9 cellular contexts compared by ENCODE assay signal in genomic region chr15:91268510-91268909, GRCh38.
DNase-seq lines count a peak whose midpoint lies in the region; ATAC-seq and TF ChIP-seq lines count a peak whose summit lies in the region.
"Had no signal": no experiment of that assay in that cellular context is flagged by ENCODE, and none has a peak within 500 bp of the region (broad histone marks: within the 10 kb centered on the region; RNA-seq: fewer than 3 reads in every experiment).

No MANE protein-coding gene starts in this region.

- H3K27me3 ChIP-seq in SU-DHL-6 (ENCODE audit: low read length), result no peaks in the 10 kb centered on the region

- POLR2A ChIA-PET in HEK293 (lab: Yijun Ruan, JAX), result interaction anchor here (1.6 kb wide), 1 partner anchor 313 kb away, joined by 3 read pairs; no protein-coding TSS in a partner anchor

- H3K9me3 Mint-ChIP-seq in Calu3 (ENCODE audit: low read depth, unreplicated experiment), result no peaks in the 10 kb centered on the region

- BruUV-seq in Calu3 (replicated peaks; lab: Mats Ljungman, UMichigan), result no TSS peak

- intact Hi-C loops in Calu3 (cut with micrococcal nuclease; ENCODE audit: unreplicated experiment), result no loop called here

- H3K4me1 ChIP-seq in HEK293 (ENCODE audit: control insufficient read depth, insufficient read depth, low read length), result no peaks in the 10 kb centered on the region

- H3K36me3 Mint-ChIP-seq in Calu3 (ENCODE audit: insufficient read depth, unreplicated experiment), result no peaks in the 10 kb centered on the region

- H3K9me2 ChIP-seq in SU-DHL-6 (replicated peaks; ENCODE audit: insufficient read depth, low read length), result no peaks in the 10 kb centered on the region

- H4K20me1 ChIP-seq in SU-DHL-6 (ENCODE audit: low read depth, low read length), result no peaks in the 10 kb centered on the region

- CTCF ChIA-PET in HEK293 (lab: Yijun Ruan, JAX), result interaction anchor here (0.6 to 2.8 kb wide), 16 partner anchors 11 to 683 kb away, joined by 3 to 39 read pairs (median 4); partner anchors contain the start of gene HDDC3
- CTCF ChIA-PET in Calu3 (lab: Charles Lee), result interaction anchor here (0.7 to 0.8 kb wide), 2 partner anchors 213 to 1818 kb away, joined by 3 read pairs; no protein-coding TSS in a partner anchor

- H3K4me3 ChIP-seq in HEK293 (ENCODE audit: low read depth, low read length) (no peak overlapping the region), SU-DHL-6 (ENCODE audit: insufficient read depth, low read length, poor library complexity, severe bottlenecking) (no peak overlapping the region)

- DNase-seq in Daoy (ENCODE audit: low read depth), result peak; percentile 30
- DNase-seq in iPS-NIHi11 (ENCODE audit: low spot score), result peak; percentile 48
- DNase-seq in NCI-H774 (lab: John Stamatoyannopoulos, UW), result no peak
- no peak for DNase-seq in Calu3
- DNase-seq: aorta, NCI-H526 treated with DMSO at 0.1 percent for 48 hours had no signal

- no peak overlapping the region for H3K27ac Mint-ChIP-seq in Calu3 (ENCODE audit: unreplicated experiment)

- TF ChIP-seq CTCF in HEK293 (tag by site-specific recombination; IDR thresholded peaks at IDR 0.05) (no peak), SU-DHL-6 (IDR thresholded peaks at IDR 0.05; ENCODE audit: insufficient read depth, low read length, poor library complexity, severe bottlenecking) (peak; percentile 36), Calu3 (IDR thresholded peaks at IDR 0.05; ENCODE audit: unreplicated experiment) (no peak)

- H3K4me2 ChIP-seq in SU-DHL-6 (ENCODE audit: low read depth, low read length, poor library complexity, severe bottlenecking), result no peak overlapping the region

- H3K27me3 Mint-ChIP-seq in Calu3 (ENCODE audit: unreplicated experiment), result peaks cover 71% of the 10 kb centered on the region

- no peak overlapping the region for H3K9ac ChIP-seq in SU-DHL-6 (ENCODE audit: low read length)

- no peaks in the 10 kb centered on the region for H3K9me3 ChIP-seq in HEK293 (ENCODE audit: control insufficient read depth, insufficient read depth, low read depth, low read length)
- H3K9me3 ChIP-seq in SU-DHL-6 (ENCODE audit: insufficient read depth, low read length), result no peaks in the 10 kb centered on the region

- H3K79me2 ChIP-seq in SU-DHL-6 (ENCODE audit: insufficient read depth, low read length), result no peaks in the 10 kb centered on the region

- H2AFZ ChIP-seq in SU-DHL-6 (ENCODE audit: low read depth, low read length, severe bottlenecking), result no peak overlapping the region

- no peak overlapping the region for H3K27ac ChIP-seq in HEK293 (ENCODE audit: extremely low read depth, low read depth, low read length)
- no peak overlapping the region for H3K27ac ChIP-seq in SU-DHL-6 (ENCODE audit: low read depth, low read length)

- no peak overlapping the region for H3K4me3 Mint-ChIP-seq in Calu3 (ENCODE audit: low read depth, unreplicated experiment)

- no peaks in the 10 kb centered on the region for H3K36me3 ChIP-seq in HEK293 (ENCODE audit: control insufficient read depth in 2 of 2, insufficient read depth in 1 of 2, low read length in 2 of 2)
- no peaks in the 10 kb centered on the region for H3K36me3 ChIP-seq in SU-DHL-6 (ENCODE audit: low read length)

- no peaks in the 10 kb centered on the region for H3F3A ChIP-seq in SU-DHL-6 (ENCODE audit: insufficient read depth)

- no peaks in the 10 kb centered on the region for H3K4me1 Mint-ChIP-seq in Calu3 (ENCODE audit: low read depth, unreplicated experiment)

- ATAC-seq in GM21528 (IDR thresholded peaks at IDR 0.05; ENCODE audit: low FRiP score, unreplicated experiment), result no peak

TF ChIP-seq in HEK293, 187 proteins besides CTCF, POLR2A, EP300 and RAD21:
- no peak for TF ChIP-seq ZNF18 (tag by site-specific recombination; IDR thresholded peaks at IDR 0.05)
- TF ChIP-seq ZNF292 (tag by site-specific recombination; IDR thresholded peaks at IDR 0.05; ENCODE audit: borderline replicate concordance, low read depth), result no peak
- TF ChIP-seq ZNF23 (tag by site-specific recombination; IDR thresholded peaks at IDR 0.05; ENCODE audit: borderline replicate concordance), result no peak
- no peak for TF ChIP-seq ZNF350 (tag by site-specific recombination; IDR thresholded peaks at IDR 0.05)
- TF ChIP-seq KLF7 (tag by site-specific recombination; IDR thresholded peaks at IDR 0.05; ENCODE audit: borderline replicate concordance), result no peak
- no peak for TF ChIP-seq INSM2 (tag by site-specific recombination; IDR thresholded peaks at IDR 0.05)
- TF ChIP-seq ZNF629 (tag by site-specific recombination; IDR thresholded peaks at IDR 0.05), result 0 out of 2 replicates have a peak, but pooled peaks have one; percentile 38
- no peak for TF ChIP-seq ZNF423 (tag by site-specific recombination; IDR thresholded peaks at IDR 0.05)
- peak; percentile 50; the same call in 1 of the 2 replicates for TF ChIP-seq ZBTB21 (tag by site-specific recombination; IDR thresholded peaks at IDR 0.05)
- TF ChIP-seq SP2 (tag by site-specific recombination; IDR thresholded peaks at IDR 0.05), result no peak
- no peak for TF ChIP-seq KLF1 (tag by site-specific recombination; IDR thresholded peaks at IDR 0.05)

Comparison
In these comparisons a context has a peak if more than half of its experiments do, and no peak if none do; other contexts are left out.
1. DNase-seq: peak in Daoy (single experiment) and iPS-NIHi11 (single experiment); none in NCI-H774 (single experiment) and Calu3 (single experiment).